Comparison of ENCODE assay signal across 9 cellular contexts in genomic region chr1:43285269-43285986, GRCh38. TPM values are rescaled to one million over a fixed set of nuclear protein-coding genes. Genes with fewer than 3 reads are reported as not detected.
DNase-seq lines count a peak whose midpoint lies in the region; ATAC-seq and TF ChIP-seq lines count a peak whose summit lies in the region.
"Had no signal": no experiment of that assay in that cellular context is flagged by ENCODE, and none has a peak within 500 bp of the region (broad histone marks: within the 10 kb centered on the region; RNA-seq: fewer than 3 reads in every experiment).

TSS of gene C1orf210 (minus strand) at chr1:43285581. CDS start at chr1:43283270, 2,311 bp downstream.

- H4K8ac ChIP-seq in IMR-90 (ENCODE audit: low read depth in 2 of 2, low read length in 2 of 2), result no peak within 1 kb of the TSS

- H3K27ac ChIP-seq in IMR-90 (ENCODE audit: insufficient read depth, low read length) (no peak within 1 kb of the TSS), smooth muscle cell (ENCODE audit: low read depth) (no peak within 1 kb of the TSS)

- no peak for DNase-seq in IMR-90
- peak; percentile 100 for DNase-seq in NCI-H748 treated with DMSO at 0.1 percent for 48 hours (lab: John Stamatoyannopoulos, UW)
- DNase-seq in smooth muscle cell (lab: John Stamatoyannopoulos, UW; ENCODE audit: unreplicated experiment), result no peak
- no peak for DNase-seq in activated CD4-positive, alpha-beta memory T cell treated with anti-CD3 and anti-CD28 coated beads, Interleukin-2, amount 10 ng/mL, durations not matched to agents 7 days and 5 days
- no peak for DNase-seq in stimulated activated naive CD8-positive, alpha-beta T cell treated with anti-CD3 and anti-CD28 coated beads, Interleukin-15, Interleukin-2, amounts not matched to agents 100 U/mL and 50 U/mL, for 24 hours
- DNase-seq: dermis blood vessel endothelial cell, MG63 had no signal

- no peaks in the 10 kb centered on the region for H3K79me2 ChIP-seq in smooth muscle cell (ENCODE audit: low read depth)

- ATAC-seq in IMR-90 (ENCODE audit: low read depth) (no peak), HG02642 (IDR thresholded peaks at IDR 0.05; ENCODE audit: poor library complexity, unreplicated experiment) (no peak)
- no peak for ATAC-seq in stimulated activated naive CD8-positive, alpha-beta T cell treated with anti-CD3 and anti-CD28 coated beads, Interleukin-15, Interleukin-2, amounts not matched to agents 100 U/mL and 50 U/mL, for 24 hours

- dilution Hi-C loops in IMR-90 (cut with HindIII; ENCODE audit: low sequenced_read_pairs, unreplicated experiment), result no loop called here

- no peak within 1 kb of the TSS for H3K56ac ChIP-seq in IMR-90 (ENCODE audit: extremely low read depth, insufficient read depth, low read length)

- H3K27me3 Mint-ChIP-seq in activated CD4-positive, alpha-beta memory T cell treated with anti-CD3 and anti-CD28 coated beads, Interleukin-2, amount 10 ng/mL, durations not matched to agents 7 days and 5 days, result peaks cover 8% of the 10 kb centered on the region

- H3K27me3 ChIP-seq in IMR-90 (ENCODE audit: control insufficient read depth, insufficient read depth, low read length) (peaks cover 31% of the 10 kb centered on the region), smooth muscle cell (ENCODE audit: low read depth) (no peaks in the 10 kb centered on the region)
- H3K27me3 ChIP-seq: MG63 had no signal

- no peaks in the 10 kb centered on the region for H3K4me1 Mint-ChIP-seq in activated CD4-positive, alpha-beta memory T cell treated with anti-CD3 and anti-CD28 coated beads, Interleukin-2, amount 10 ng/mL, durations not matched to agents 7 days and 5 days

- no peak within 1 kb of the TSS for H2AK5ac ChIP-seq in IMR-90 (ENCODE audit: low read depth, low read length)

- no peak within 1 kb of the TSS for H3K4me2 ChIP-seq in IMR-90 (ENCODE audit: low read depth, low read length)
- H3K4me2 ChIP-seq in smooth muscle cell, result peak within 1 kb of the TSS; percentile 58

- no TSS peak for BruUV-seq in IMR-90 (replicated peaks; lab: Mats Ljungman, UMichigan)

- no peaks in the 10 kb centered on the region for H3K79me1 ChIP-seq in IMR-90 (ENCODE audit: low read depth in 1 of 2, low read length in 2 of 2)

- H3K4me1 ChIP-seq in IMR-90 (ENCODE audit: control insufficient read depth, insufficient read depth, low read length), result no peaks in the 10 kb centered on the region
- H3K4me1 ChIP-seq in smooth muscle cell (ENCODE audit: low read depth), result no peaks in the 10 kb centered on the region

- H3K4ac ChIP-seq in IMR-90 (ENCODE audit: low read depth, low read length), result no peak within 1 kb of the TSS

- H4K20me1 ChIP-seq in IMR-90 (ENCODE audit: insufficient read depth, low read length), result no peaks in the 10 kb centered on the region
- H4K20me1 ChIP-seq in smooth muscle cell (ENCODE audit: low read depth), result no peaks in the 10 kb centered on the region

- no peak within 1 kb of the TSS for H3K4me3 ChIP-seq in IMR-90 (ENCODE audit: insufficient read depth, low read depth, low read length)
- H3K4me3 ChIP-seq in iPS-18c (ENCODE audit: insufficient read depth, low read depth, low read length), result peak within 1 kb of the TSS; percentile 56
- peak within 1 kb of the TSS; percentile 48 for H3K4me3 ChIP-seq in smooth muscle cell
- H3K4me3 ChIP-seq: MG63 had no signal

- TF ChIP-seq CTCF in IMR-90 (conservative IDR thresholded peaks at IDR 0.05; ENCODE audit: low read depth, low read length) (no peak), smooth muscle cell (IDR thresholded peaks at IDR 0.05; ENCODE audit: borderline replicate concordance, insufficient read depth, poor library complexity, severe bottlenecking) (peak; percentile 20)

- TF ChIP-seq RAD21 in IMR-90 (IDR thresholded peaks at IDR 0.05; ENCODE audit: low read length), result no peak

- H2AK9ac ChIP-seq in IMR-90 (replicated peaks; ENCODE audit: low read depth, low read length, poor library complexity), result peak within 1 kb of the TSS; percentile 42

- H3K9me3 ChIP-seq in IMR-90 (ENCODE audit: control insufficient read depth, insufficient read depth, low read length) (no peaks in the 10 kb centered on the region), iPS-18c (ENCODE audit: control insufficient read depth, insufficient read depth, low read length) (no peaks in the 10 kb centered on the region), smooth muscle cell (replicated peaks; ENCODE audit: low read depth) (no peaks in the 10 kb centered on the region)
- H3K9me3 ChIP-seq: MG63 had no signal

- peak within 1 kb of the TSS; percentile 29 for H2AFZ ChIP-seq in IMR-90 (replicated peaks; ENCODE audit: low read length, poor library complexity)
- no peak within 1 kb of the TSS for H2AFZ ChIP-seq in smooth muscle cell (ENCODE audit: low read depth)

- POLR2A ChIA-PET in IMR-90 (lab: Charles Lee; ENCODE audit: unreplicated experiment), result no interaction called here
- POLR2A ChIA-PET in activated CD4-positive, alpha-beta memory T cell treated with anti-CD3 and anti-CD28 coated beads, Interleukin-2, amount 10 ng/mL, durations not matched to agents 7 days and 5 days (lab: Charles Lee), result no interaction called here

- H3K36me3 Mint-ChIP-seq in activated CD4-positive, alpha-beta memory T cell treated with anti-CD3 and anti-CD28 coated beads, Interleukin-2, amount 10 ng/mL, durations not matched to agents 7 days and 5 days (ENCODE audit: low read depth), result no peaks in the 10 kb centered on the region

- intact Hi-C loops in IMR-90 (cut with micrococcal nuclease), result no loop called here

- WGBS in IMR-90 (ENCODE audit: extremely low coverage in 2 of 2, insufficient read length in 1 of 2), 2 experiments, result 23% methylated on average over 2 of the region's 19 CpGs; no CpG with 5 or more reads in 1 of the 2 experiments
- 28% methylated on average over 19 of the region's 19 CpGs for WGBS in smooth muscle cell (ENCODE audit: low lambda C conversion rate)

- no peak within 1 kb of the TSS for H3K23ac ChIP-seq in IMR-90 (ENCODE audit: low read depth, low read length)

- H4K91ac ChIP-seq in IMR-90 (ENCODE audit: insufficient read depth, low read depth, low read length), result no peak within 1 kb of the TSS

- in situ Hi-C loops in IMR-90 (cut with MboI; ENCODE audit: low sequenced_read_pairs), result no loop called here

- TF ChIP-seq POLR2A in IMR-90 (IDR thresholded peaks at IDR 0.05; ENCODE audit: low read depth, low read length), result no peak

- no peak within 1 kb of the TSS for H4K5ac ChIP-seq in IMR-90 (ENCODE audit: low read depth, low read length)

- no peaks in the 10 kb centered on the region for H3K9me3 Mint-ChIP-seq in activated CD4-positive, alpha-beta memory T cell treated with anti-CD3 and anti-CD28 coated beads, Interleukin-2, amount 10 ng/mL, durations not matched to agents 7 days and 5 days

- H3K4me3 Mint-ChIP-seq in activated CD4-positive, alpha-beta memory T cell treated with anti-CD3 and anti-CD28 coated beads, Interleukin-2, amount 10 ng/mL, durations not matched to agents 7 days and 5 days, result no peak within 1 kb of the TSS

- no peak within 1 kb of the TSS for H3K14ac ChIP-seq in IMR-90 (replicated peaks; ENCODE audit: low read depth, low read length)

- no peak within 1 kb of the TSS for H3K18ac ChIP-seq in IMR-90 (ENCODE audit: low read depth, low read length)

- no peak within 1 kb of the TSS for H2BK20ac ChIP-seq in IMR-90 (ENCODE audit: low read depth, low read length)

- CTCF ChIA-PET in IMR-90 (lab: Yijun Ruan, JAX), result no interaction called here
- CTCF ChIA-PET in activated CD4-positive, alpha-beta memory T cell treated with anti-CD3 and anti-CD28 coated beads, Interleukin-2, amount 10 ng/mL, durations not matched to agents 7 days and 5 days (lab: Charles Lee), result no interaction called here

- H3F3A ChIP-seq in smooth muscle cell (ENCODE audit: low read depth), result no peaks in the 10 kb centered on the region

- H2BK5ac ChIP-seq in IMR-90 (ENCODE audit: low read depth, low read length, poor library complexity, severe bottlenecking), result no peak within 1 kb of the TSS

- no peaks in the 10 kb centered on the region for H3K9me1 ChIP-seq in IMR-90 (ENCODE audit: insufficient read depth, low read length)

- no peak within 1 kb of the TSS for H3K27ac Mint-ChIP-seq in activated CD4-positive, alpha-beta memory T cell treated with anti-CD3 and anti-CD28 coated beads, Interleukin-2, amount 10 ng/mL, durations not matched to agents 7 days and 5 days

- no peak within 1 kb of the TSS for H2BK15ac ChIP-seq in IMR-90 (ENCODE audit: low read depth, low read length)

- H3K36me3 ChIP-seq in IMR-90 (ENCODE audit: control insufficient read depth, insufficient read depth, low read length), result no peaks in the 10 kb centered on the region
- H3K36me3 ChIP-seq in smooth muscle cell (ENCODE audit: low read depth), result no peaks in the 10 kb centered on the region
- H3K36me3 ChIP-seq: MG63 had no signal

- H3K9ac ChIP-seq in IMR-90 (ENCODE audit: low read depth, low read length) (no peak within 1 kb of the TSS), smooth muscle cell (ENCODE audit: low read depth) (no peak within 1 kb of the TSS)

- no peak within 1 kb of the TSS for H2BK120ac ChIP-seq in IMR-90 (ENCODE audit: low read depth, low read length)

TF ChIP-seq in IMR-90, 13 proteins besides CTCF, POLR2A, EP300 and RAD21:
- TF ChIP-seq MAZ (IDR thresholded peaks at IDR 0.05; ENCODE audit: borderline replicate concordance, low read depth, low read length) (no peak), NFE2L2 (IDR thresholded peaks at IDR 0.05; ENCODE audit: low read depth, low read length) (no peak), FOS (IDR thresholded peaks at IDR 0.05; ENCODE audit: low read depth, low read length) (no peak), MXI1 (IDR thresholded peaks at IDR 0.05; ENCODE audit: borderline replicate concordance, low read depth, low read length) (no peak), BHLHE40 (IDR thresholded peaks at IDR 0.05; ENCODE audit: low read depth, low read length) (no peak), CEBPB (IDR thresholded peaks at IDR 0.05; ENCODE audit: low read depth, low read length) (no peak)

RNA-seq across cellular contexts. Expression of gene C1orf210, which starts in this region (rescaled TPM):
- total RNA-seq in IMR-90 (2012; rRNA removed) (not detected in 2 replicates), smooth muscle cell (0.81 and 1.2 TPM in 2 replicates)
- polyA plus RNA-seq in IMR-90 (2012; rRNA removed) (not detected in 2 replicates), smooth muscle cell (0.72 and 4.1 TPM in 2 replicates)
- 0.05 TPM in 1 of 2 replicates, not detected in the other for polyA plus RNA-seq in IMR-90 (2012; cell fraction: cytosol; rRNA removed)
- polyA plus RNA-seq in IMR-90 (2012; cell fraction: nucleus; rRNA removed; ENCODE audit: low replicate concordance), result not detected in 2 replicates
- not detected for total RNA-seq in activated CD4-positive, alpha-beta memory T cell treated with anti-CD3 and anti-CD28 coated beads, Interleukin-2, amount 10 ng/mL, durations not matched to agents 7 days and 5 days
- total RNA-seq: dermis blood vessel endothelial cell had no signal
